ENCODE assay signal across 1 cellular context in the genomic region with DNA sequence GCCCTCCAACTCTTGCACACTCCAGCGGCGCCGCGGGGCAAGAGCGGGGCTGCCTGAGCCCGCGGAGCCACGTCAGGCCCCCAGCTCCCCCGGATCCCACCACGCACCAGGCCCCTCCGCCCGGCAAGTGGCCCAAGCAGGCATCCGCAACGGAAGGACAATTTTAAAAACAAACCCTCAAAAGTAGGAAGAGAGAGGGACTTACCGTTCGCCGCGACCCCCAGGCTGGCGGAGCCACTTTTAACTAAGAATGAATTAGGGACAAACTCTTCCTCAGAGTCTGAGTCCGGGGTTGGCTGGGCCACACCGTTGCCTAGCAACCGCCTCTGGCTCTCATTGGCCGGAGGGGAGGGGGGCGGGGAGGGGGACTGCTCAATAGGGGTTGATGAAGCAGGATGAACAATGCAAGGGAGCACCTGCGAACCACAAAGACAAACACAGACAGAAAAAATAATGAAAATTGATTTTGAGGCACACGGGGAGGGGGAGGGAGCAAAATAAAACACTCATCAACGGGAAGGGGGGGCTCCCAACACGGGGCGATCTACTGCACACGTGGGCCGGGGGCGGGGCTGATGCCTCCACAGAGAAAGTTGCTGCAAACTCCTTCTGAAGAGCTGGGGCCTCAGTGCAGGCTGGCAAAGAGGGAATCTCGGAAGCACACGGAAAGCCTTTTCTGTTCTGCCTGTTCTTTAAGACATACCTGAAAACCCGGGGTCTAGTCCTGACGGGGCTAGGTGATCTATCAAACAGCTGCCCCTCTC.
TF ChIP-seq lines count a peak whose summit lies in the region.

No MANE protein-coding gene starts in this region.

TF ChIP-seq in SK-N-SH, 30 proteins besides CTCF, POLR2A, EP300 and RAD21 (continued from another document):
- TF ChIP-seq CHD2 (IDR thresholded peaks at IDR 0.05; ENCODE audit: low read length, partially characterized antibody) (peak; percentile 27), MXI1 (IDR thresholded peaks at IDR 0.05; ENCODE audit: low read depth, low read length) (peak; percentile 93), MEF2A (IDR thresholded peaks at IDR 0.05; ENCODE audit: borderline replicate concordance, low read depth) (no peak), FOXM1 (IDR thresholded peaks at IDR 0.05; ENCODE audit: low read depth) (no peak)
- TF ChIP-seq, protein P1, sequence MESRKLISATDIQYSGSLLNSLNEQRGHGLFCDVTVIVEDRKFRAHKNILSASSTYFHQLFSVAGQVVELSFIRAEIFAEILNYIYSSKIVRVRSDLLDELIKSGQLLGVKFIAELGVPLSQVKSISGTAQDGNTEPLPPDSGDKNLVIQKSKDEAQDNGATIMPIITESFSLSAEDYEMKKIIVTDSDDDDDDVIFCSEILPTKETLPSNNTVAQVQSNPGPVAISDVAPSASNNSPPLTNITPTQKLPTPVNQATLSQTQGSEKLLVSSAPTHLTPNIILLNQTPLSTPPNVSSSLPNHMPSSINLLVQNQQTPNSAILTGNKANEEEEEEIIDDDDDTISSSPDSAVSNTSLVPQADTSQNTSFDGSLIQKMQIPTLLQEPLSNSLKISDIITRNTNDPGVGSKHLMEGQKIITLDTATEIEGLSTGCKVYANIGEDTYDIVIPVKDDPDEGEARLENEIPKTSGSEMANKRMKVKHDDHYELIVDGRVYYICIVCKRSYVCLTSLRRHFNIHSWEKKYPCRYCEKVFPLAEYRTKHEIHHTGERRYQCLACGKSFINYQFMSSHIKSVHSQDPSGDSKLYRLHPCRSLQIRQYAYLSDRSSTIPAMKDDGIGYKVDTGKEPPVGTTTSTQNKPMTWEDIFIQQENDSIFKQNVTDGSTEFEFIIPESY (IDR thresholded peaks at IDR 0.05; ENCODE audit: borderline replicate concordance, low read depth): no peak
- TF ChIP-seq, protein P2, sequence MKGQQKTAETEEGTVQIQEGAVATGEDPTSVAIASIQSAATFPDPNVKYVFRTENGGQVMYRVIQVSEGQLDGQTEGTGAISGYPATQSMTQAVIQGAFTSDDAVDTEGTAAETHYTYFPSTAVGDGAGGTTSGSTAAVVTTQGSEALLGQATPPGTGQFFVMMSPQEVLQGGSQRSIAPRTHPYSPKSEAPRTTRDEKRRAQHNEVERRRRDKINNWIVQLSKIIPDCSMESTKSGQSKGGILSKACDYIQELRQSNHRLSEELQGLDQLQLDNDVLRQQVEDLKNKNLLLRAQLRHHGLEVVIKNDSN (IDR thresholded peaks at IDR 0.05; ENCODE audit: borderline replicate concordance, low read depth): peak; percentile 67; the same call in 1 of the 2 replicates
- TF ChIP-seq, protein P3, sequence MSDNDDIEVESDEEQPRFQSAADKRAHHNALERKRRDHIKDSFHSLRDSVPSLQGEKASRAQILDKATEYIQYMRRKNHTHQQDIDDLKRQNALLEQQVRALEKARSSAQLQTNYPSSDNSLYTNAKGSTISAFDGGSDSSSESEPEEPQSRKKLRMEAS (IDR thresholded peaks at IDR 0.05; ENCODE audit: low read depth): 0 out of 2 replicates have a peak, but pooled peaks have one; percentile 48
